ENCODE assay signal across 22 cellular contexts in genomic region chr2:66170681-66171234, GRCh38.
DNase-seq lines count a peak whose midpoint lies in the region; ATAC-seq and TF ChIP-seq lines count a peak whose summit lies in the region.
"Had no signal": no experiment of that assay in that cellular context is flagged by ENCODE, and none has a peak within 500 bp of the region (broad histone marks: within the 10 kb centered on the region; RNA-seq: fewer than 3 reads in every experiment).

No MANE protein-coding gene starts in this region.

- no peak overlapping the region for H3K4ac ChIP-seq in IMR-90 (ENCODE audit: low read depth, low read length)

- TF ChIP-seq RAD21 in IMR-90 (IDR thresholded peaks at IDR 0.05; ENCODE audit: low read length), result no peak

- no peaks in the 10 kb centered on the region for H3K4me1 ChIP-seq in IMR-90 (ENCODE audit: control insufficient read depth, insufficient read depth, low read length)
- peaks cover 9% of the 10 kb centered on the region for H3K4me1 ChIP-seq in hepatocyte (ENCODE audit: insufficient read depth)
- H3K4me1 ChIP-seq: adrenal gland, heart right ventricle, left ventricle myocardium inferior had no signal

- ATAC-seq in IMR-90 (ENCODE audit: low read depth) (no peak), GM18868 (IDR thresholded peaks at IDR 0.05; ENCODE audit: unreplicated experiment) (no peak)
- ATAC-seq in activated CD4-positive, CD25-positive, alpha-beta regulatory T cell treated with anti-CD3 and anti-CD28 coated beads, Interleukin-2, amount 50 U/mL, for 24 hours, result no peak
- ATAC-seq: activated CD8-positive, alpha-beta T cell treated with anti-CD3 and anti-CD28 coated beads for 36 hours; GM23338; heart right ventricle; natural killer cell treated with Interleukin-12 subunit alpha and Interleukin-12 subunit beta and Interleukin-15 and Interleukin-18, amount 100 ng/mL, for 72 hours had no signal

- H2AK5ac ChIP-seq in IMR-90 (ENCODE audit: low read depth, low read length), result no peak overlapping the region

- H4K20me1 ChIP-seq in IMR-90 (ENCODE audit: insufficient read depth, low read length) (no peaks in the 10 kb centered on the region), hepatocyte (ENCODE audit: insufficient read depth, poor library complexity, severe bottlenecking) (no peaks in the 10 kb centered on the region)

- H3K14ac ChIP-seq in IMR-90 (replicated peaks; ENCODE audit: low read depth, low read length), result no peak overlapping the region

- intact Hi-C loops in IMR-90 (cut with micrococcal nuclease), result no loop called here

- no peak overlapping the region for H2BK15ac ChIP-seq in IMR-90 (ENCODE audit: low read depth, low read length)

- H4K8ac ChIP-seq in IMR-90 (ENCODE audit: low read depth in 2 of 2, low read length in 2 of 2), result no peak overlapping the region

- DNase-seq in IMR-90 (peak; percentile 1), NCI-H187 treated with DMSO at 0.1 percent for 48 hours (lab: John Stamatoyannopoulos, UW) (peak; percentile 86), NCI-H774 (lab: John Stamatoyannopoulos, UW) (peak; percentile 56), hepatocyte (ENCODE audit: low spot score) (no peak), SW480 (ENCODE audit: low spot score) (no peak)
- DNase-seq: activated CD4-positive, CD25-positive, alpha-beta regulatory T cell; activated CD8-positive, alpha-beta T cell treated with anti-CD3 and anti-CD28 coated beads for 36 hours; activated T-cell treated with anti-CD3 and anti-CD28 coated beads for 4 hours; adrenal gland; brain microvascular endothelial cell; heart right ventricle; left ventricle myocardium inferior; NCI-H1930; NCI-H524 treated with DMSO at 0.1 percent for 48 hours; Right ventricle myocardium superior; stimulated activated CD4-positive, alpha-beta T cell treated with anti-CD3 and anti-CD28 coated beads, Interleukin-2, amount 100 ng/mL, for 48 hours; stimulated activated naive CD4-positive, alpha-beta T cell treated with Interleukin-2 at 50 U/mL for 16 hours had no signal

- no peak overlapping the region for H2BK120ac ChIP-seq in IMR-90 (ENCODE audit: low read depth, low read length)

- H3K36me3 ChIP-seq in IMR-90 (ENCODE audit: control insufficient read depth, insufficient read depth, low read length) (no peaks in the 10 kb centered on the region), hepatocyte (replicated peaks; ENCODE audit: insufficient read depth, low read depth) (no peaks in the 10 kb centered on the region)
- H3K36me3 ChIP-seq: adrenal gland, brain microvascular endothelial cell, heart right ventricle, left ventricle myocardium inferior, ovary had no signal

- H3K56ac ChIP-seq in IMR-90 (ENCODE audit: extremely low read depth, insufficient read depth, low read length), result no peak overlapping the region

- no peak for TF ChIP-seq CTCF in IMR-90 (conservative IDR thresholded peaks at IDR 0.05; ENCODE audit: low read depth, low read length)
- TF ChIP-seq CTCF in hepatocyte (IDR thresholded peaks at IDR 0.05; ENCODE audit: poor library complexity), result no peak

- no peaks in the 10 kb centered on the region for H3K27me3 ChIP-seq in IMR-90 (ENCODE audit: control insufficient read depth, insufficient read depth, low read length)
- no peaks in the 10 kb centered on the region for H3K27me3 ChIP-seq in hepatocyte
- H3K27me3 ChIP-seq: adrenal gland, brain microvascular endothelial cell, heart right ventricle had no signal

- no peaks in the 10 kb centered on the region for H3K9me3 ChIP-seq in IMR-90 (ENCODE audit: control insufficient read depth, insufficient read depth, low read length)
- no peaks in the 10 kb centered on the region for H3K9me3 ChIP-seq in hepatocyte (ENCODE audit: low read depth)
- H3K9me3 ChIP-seq: heart right ventricle, left ventricle myocardium inferior, ovary had no signal

- H2BK5ac ChIP-seq in IMR-90 (ENCODE audit: low read depth, low read length, poor library complexity, severe bottlenecking), result no peak overlapping the region

- no peaks in the 10 kb centered on the region for H3K9me2 ChIP-seq in hepatocyte (replicated peaks; ENCODE audit: insufficient read depth)

- H3K4me2 ChIP-seq in IMR-90 (ENCODE audit: low read depth, low read length) (no peak overlapping the region), hepatocyte (peak overlapping the region; percentile 36)
- H3K4me2 ChIP-seq: GM23338 had no signal

- TF ChIP-seq POLR2A in IMR-90 (IDR thresholded peaks at IDR 0.05; ENCODE audit: low read depth, low read length), result no peak

- H3K4me3 ChIP-seq in IMR-90 (ENCODE audit: insufficient read depth, low read depth, low read length) (no peak overlapping the region), hepatocyte (no peak overlapping the region)
- H3K4me3 ChIP-seq: adrenal gland, GM23338, heart right ventricle, left ventricle myocardium inferior, ovary had no signal

- H2AFZ ChIP-seq in IMR-90 (replicated peaks; ENCODE audit: low read length, poor library complexity) (no peak overlapping the region), hepatocyte (no peak overlapping the region)
- H2AFZ ChIP-seq: GM23338 had no signal

- H4K91ac ChIP-seq in IMR-90 (ENCODE audit: insufficient read depth, low read depth, low read length), result no peak overlapping the region

- no peak overlapping the region for H3K23ac ChIP-seq in IMR-90 (ENCODE audit: low read depth, low read length)

- H4K5ac ChIP-seq in IMR-90 (ENCODE audit: low read depth, low read length), result no peak overlapping the region

- H3K27ac ChIP-seq in IMR-90 (ENCODE audit: insufficient read depth, low read length), result no peak overlapping the region
- peak overlapping the region; percentile 43 for H3K27ac ChIP-seq in hepatocyte
- H3K27ac ChIP-seq: adrenal gland, brain microvascular endothelial cell, heart right ventricle, left ventricle myocardium inferior, ovary had no signal

- dilution Hi-C loops in IMR-90 (cut with HindIII; ENCODE audit: low sequenced_read_pairs, unreplicated experiment), result no loop called here

- H3K9ac ChIP-seq in IMR-90 (ENCODE audit: low read depth, low read length), result no peak overlapping the region

- H3K18ac ChIP-seq in IMR-90 (ENCODE audit: low read depth, low read length), result no peak overlapping the region

- POLR2A ChIA-PET in IMR-90 (lab: Charles Lee; ENCODE audit: unreplicated experiment), result no interaction called here

- no TSS peak for BruUV-seq in IMR-90 (replicated peaks; lab: Mats Ljungman, UMichigan)

- H2BK20ac ChIP-seq in IMR-90 (ENCODE audit: low read depth, low read length), result no peak overlapping the region

- no peak overlapping the region for H2AK9ac ChIP-seq in IMR-90 (replicated peaks; ENCODE audit: low read depth, low read length, poor library complexity)

- in situ Hi-C loops in IMR-90 (cut with MboI; ENCODE audit: low sequenced_read_pairs), result no loop called here

- WGBS in IMR-90 (ENCODE audit: extremely low coverage in 2 of 2, insufficient read length in 1 of 2), 2 experiments, result no CpG with 5 or more reads among the region's 4 CpGs
- 57% methylated on average over 4 of the region's 4 CpGs for WGBS in hepatocyte (ENCODE audit: low lambda C conversion rate, missing lambda C conversion rate)

- no peaks in the 10 kb centered on the region for H3K79me1 ChIP-seq in IMR-90 (ENCODE audit: low read depth in 1 of 2, low read length in 2 of 2)

- no peaks in the 10 kb centered on the region for H3K9me1 ChIP-seq in IMR-90 (ENCODE audit: insufficient read depth, low read length)

- H3K79me2 ChIP-seq in hepatocyte, result no peaks in the 10 kb centered on the region

- CTCF ChIA-PET in IMR-90 (lab: Yijun Ruan, JAX), result no interaction called here

TF ChIP-seq in IMR-90, 13 proteins besides CTCF, POLR2A, EP300 and RAD21:
- TF ChIP-seq RFX5 (IDR thresholded peaks at IDR 0.05; ENCODE audit: low read depth, low read length) (no peak), MAFK (IDR thresholded peaks at IDR 0.05; ENCODE audit: low read depth, low read length) (no peak), ELK1 (IDR thresholded peaks at IDR 0.05; ENCODE audit: borderline replicate concordance, low read depth, low read length) (no peak), CHD1 (IDR thresholded peaks at IDR 0.05; ENCODE audit: low read depth, low read length) (no peak), SMC3 (IDR thresholded peaks at IDR 0.05; ENCODE audit: low read depth, low read length) (no peak), USF2 (IDR thresholded peaks at IDR 0.05; ENCODE audit: low read depth, low read length) (no peak), MAZ (IDR thresholded peaks at IDR 0.05; ENCODE audit: borderline replicate concordance, low read depth, low read length) (no peak), NFE2L2 (IDR thresholded peaks at IDR 0.05; ENCODE audit: low read depth, low read length) (no peak), CEBPB (IDR thresholded peaks at IDR 0.05; ENCODE audit: low read depth, low read length) (no peak), FOS (IDR thresholded peaks at IDR 0.05; ENCODE audit: low read depth, low read length) (no peak), RCOR1 (IDR thresholded peaks at IDR 0.05; ENCODE audit: insufficient replicate concordance, low read length) (no peak), BHLHE40 (IDR thresholded peaks at IDR 0.05; ENCODE audit: low read depth, low read length) (no peak), MXI1 (IDR thresholded peaks at IDR 0.05; ENCODE audit: borderline replicate concordance, low read depth, low read length) (no peak)

Comparison
In these comparisons a context has a peak if more than half of its experiments do, and no peak if none do; other contexts are left out.
1. DNase-seq: peak in IMR-90 (single experiment), NCI-H187 treated with DMSO at 0.1 percent for 48 hours (single experiment) and NCI-H774 (single experiment); none in hepatocyte (single experiment) and SW480 (single experiment).